ENCODE assay signal across 10 cellular contexts in genomic region chr3:89314454-89314853, GRCh38.
DNase-seq lines count a peak whose midpoint lies in the region; ATAC-seq and TF ChIP-seq lines count a peak whose summit lies in the region.
"Had no signal": no experiment of that assay in that cellular context is flagged by ENCODE, and none has a peak within 500 bp of the region (broad histone marks: within the 10 kb centered on the region; RNA-seq: fewer than 3 reads in every experiment).

No MANE protein-coding gene starts in this region.

- H3K79me2 ChIP-seq in mammary epithelial cell (ENCODE audit: insufficient read depth, low read length) = no peaks in the 10 kb centered on the region

- peak overlapping the region; percentile 22 for H3K27ac Mint-ChIP-seq in nephron progenitor cell
- H3K27ac Mint-ChIP-seq: stimulated activated naive CD8-positive, alpha-beta T cell treated with anti-CD3 and anti-CD28 coated beads, Interleukin-15, Interleukin-2, amounts not matched to agents 100 ng/mL and 50 ng/mL, for 24 hours had no signal

- no peaks in the 10 kb centered on the region for H3K27me3 Mint-ChIP-seq in nephron progenitor cell (ENCODE audit: low read depth, poor library complexity)
- H3K27me3 Mint-ChIP-seq: stimulated activated naive CD8-positive, alpha-beta T cell treated with anti-CD3 and anti-CD28 coated beads, Interleukin-15, Interleukin-2, amounts not matched to agents 100 ng/mL and 50 ng/mL, for 24 hours had no signal

- no peak overlapping the region for H2AFZ ChIP-seq in mammary epithelial cell (ENCODE audit: low read depth, low read length)

- in situ Hi-C loops in mammary epithelial cell (cut with MboI; ENCODE audit: low sequenced_read_pairs in 2 of 2) = no loop called here

- TF ChIP-seq POLR2A in heart left ventricle (IDR thresholded peaks at IDR 0.05) = no peak

- H4K20me1 ChIP-seq in mammary epithelial cell (ENCODE audit: insufficient read depth, low read length) = no peaks in the 10 kb centered on the region

- BruUV-seq in mammary epithelial cell (replicated peaks; lab: Mats Ljungman, UMichigan) = no TSS peak

- no peak overlapping the region for H3K4me3 Mint-ChIP-seq in nephron progenitor cell
- H3K4me3 Mint-ChIP-seq: stimulated activated naive CD8-positive, alpha-beta T cell treated with anti-CD3 and anti-CD28 coated beads, Interleukin-15, Interleukin-2, amounts not matched to agents 100 ng/mL and 50 ng/mL, for 24 hours had no signal

- CTCF ChIA-PET in mammary epithelial cell (lab: Charles Lee; ENCODE audit: low non-redundant PET) = no interaction called here

- dilution Hi-C loops in mammary epithelial cell (cut with HindIII; ENCODE audit: low sequenced_read_pairs) = no loop called here

- H3K9me3 ChIP-seq in mammary epithelial cell (replicated peaks; ENCODE audit: insufficient read depth, low read length) = no peaks in the 10 kb centered on the region
- peaks cover 0 to 5% (median 0%) of the 10 kb centered on the region in 12 donors for H3K9me3 ChIP-seq in heart left ventricle
- H3K9me3 ChIP-seq: body of pancreas had no signal

- intact Hi-C loops in mammary epithelial cell (cut with micrococcal nuclease) = loop anchor here (1.0 to 2.0 kb wide), 2 partner anchors 538 to 778 kb away; no protein-coding TSS in a partner anchor
- intact Hi-C loops in heart left ventricle (cut with DNase I) = no loop called here

- H3K36me3 ChIP-seq in mammary epithelial cell (ENCODE audit: insufficient read depth, low read length) = no peaks in the 10 kb centered on the region
- H3K36me3 ChIP-seq in heart left ventricle = no peaks in the 10 kb centered on the region

- no peak overlapping the region for H3K27ac ChIP-seq in mammary epithelial cell (ENCODE audit: insufficient read depth, low read depth, low read length)
- no peak overlapping the region for H3K27ac ChIP-seq in heart left ventricle
- H3K27ac ChIP-seq: body of pancreas had no signal

- H3K27me3 ChIP-seq in mammary epithelial cell (ENCODE audit: insufficient read depth, low read length) (no peaks in the 10 kb centered on the region), heart left ventricle (no peaks in the 10 kb centered on the region)
- H3K27me3 ChIP-seq: body of pancreas had no signal

- ATAC-seq in GM18867 (IDR thresholded peaks at IDR 0.05; ENCODE audit: unreplicated experiment) (peak; percentile 61), HG03521 (IDR thresholded peaks at IDR 0.05; ENCODE audit: unreplicated experiment) (no peak), GM18861 (IDR thresholded peaks at IDR 0.05; ENCODE audit: unreplicated experiment) (no peak), heart left ventricle (no peak)
- ATAC-seq: body of pancreas had no signal

- peaks cover 3% of the 10 kb centered on the region for H3K9me3 Mint-ChIP-seq in nephron progenitor cell
- H3K9me3 Mint-ChIP-seq: stimulated activated naive CD8-positive, alpha-beta T cell treated with anti-CD3 and anti-CD28 coated beads, Interleukin-15, Interleukin-2, amounts not matched to agents 100 ng/mL and 50 ng/mL, for 24 hours had no signal

- no peaks in the 10 kb centered on the region for H3K36me3 Mint-ChIP-seq in nephron progenitor cell (ENCODE audit: low read depth)

- DNase-seq in NCI-H2081 (lab: John Stamatoyannopoulos, UW) (peak; percentile 12 to 76), mammary epithelial cell (peak; percentile 35), nephron progenitor cell (peak; percentile 12), heart left ventricle (no peak)
- DNase-seq in stimulated activated CD4-positive, alpha-beta T cell treated with anti-CD3 and anti-CD28 coated beads, Interleukin-15, amount 100 ng/mL, for 24 hours = no peak
- DNase-seq: body of pancreas had no signal

- TF ChIP-seq CTCF in mammary epithelial cell (conservative IDR thresholded peaks at IDR 0.05 in 1 of 2, IDR thresholded peaks at IDR 0.05 in 1 of 2; ENCODE audit: extremely low read depth in 1 of 2, insufficient read depth in 1 of 2, low read depth in 1 of 2, low read length in 2 of 2) = peak; percentile 12 to 47
- no peak for TF ChIP-seq CTCF in nephron progenitor cell (IDR thresholded peaks at IDR 0.05)
- peak in 2 of 12 donors; percentile 5 to 12 for TF ChIP-seq CTCF in heart left ventricle (IDR thresholded peaks at IDR 0.05)

- H3K4me1 ChIP-seq in mammary epithelial cell (ENCODE audit: insufficient read depth, low read length) (no peaks in the 10 kb centered on the region), heart left ventricle (peaks cover 0 to 2% (median 0%) of the 10 kb centered on the region in 12 donors)
- H3K4me1 ChIP-seq: body of pancreas had no signal

- H3K4me2 ChIP-seq in mammary epithelial cell (ENCODE audit: insufficient read depth, low read depth, low read length) = no peak overlapping the region

- H3K4me3 ChIP-seq in mammary epithelial cell (replicated peaks in 1 of 3; ENCODE audit: insufficient read depth in 1 of 3, low read depth in 2 of 3, low read length in 3 of 3) (no peak overlapping the region), heart left ventricle (no peak overlapping the region)
- H3K4me3 ChIP-seq: body of pancreas had no signal

- 100% methylated on average over 2 of the region's 2 CpGs for WGBS in mammary epithelial cell (ENCODE audit: low coverage, missing lambda C conversion rate)
- whole genome bisulfite sequencing in heart left ventricle, 4 donors = 88 to 92% (median 90%) methylated on average over 2 of the region's 2 CpGs

- H3K9ac ChIP-seq in mammary epithelial cell (ENCODE audit: insufficient read depth, low read length) = no peak overlapping the region

- H3K4me1 Mint-ChIP-seq in nephron progenitor cell = peaks cover 12% of the 10 kb centered on the region

Comparison
In these comparisons a context has a peak if more than half of its experiments do, and no peak if none do; other contexts are left out.
1. DNase-seq: peak in NCI-H2081 (2 of 2), mammary epithelial cell (single experiment) and nephron progenitor cell (single experiment); none in stimulated activated CD4-positive, alpha-beta T cell treated with anti-CD3 and anti-CD28 coated beads, Interleukin-15, amount 100 ng/mL, for 24 hours (single experiment) and heart left ventricle (0 of 5).